ENCODE assay signal across 20 cellular contexts in genomic region chr12:44253338-44253856, GRCh38.
"Had no signal": no experiment of that assay in that cellular context is flagged by ENCODE, and none has a peak within 500 bp of the region (broad histone marks: within the 10 kb centered on the region; RNA-seq: fewer than 3 reads in every experiment).

No MANE protein-coding gene starts in this region.

- DNase-seq: hypothalamus; islet precursor cell; left ventricle myocardium inferior; mesendoderm; naive B cell; natural killer cell; ovary; right lobe of liver; stimulated activated CD4-positive, alpha-beta T cell treated with anti-CD3 and anti-CD28 coated beads, Interleukin-1b, Interleukin-23, amount 100 ng/mL, for 48 hours; stimulated activated CD4-positive, alpha-beta T cell treated with anti-CD3 and anti-CD28 coated beads, Interleukin-2, amount 100 ng/mL, for 48 hours; stimulated activated CD4-positive, alpha-beta T cell treated with anti-CD3 and anti-CD28 coated beads, Interleukin-4, amount 100 ng/mL, for 4 hours; stimulated activated CD8-positive, alpha-beta memory T cell treated with anti-CD3 and anti-CD28 coated beads, Interleukin-4, amount 100 ng/mL, for 48 hours; stimulated activated naive CD4-positive, alpha-beta T cell treated with Interleukin-2 at 50 U/mL for 16 hours; stimulated activated naive CD8-positive, alpha-beta T cell treated with anti-CD3 and anti-CD28 coated beads, Interleukin-15, amount 100 ng/mL, for 72 hours; substantia nigra; uterus had no signal

- H3K36me3 Mint-ChIP-seq: natural killer cell, type B pancreatic cell had no signal

- H3K4me3 Mint-ChIP-seq: mesothelial cell of epicardium; naive B cell; natural killer cell; stimulated activated memory B cell treated with anti-CD40 and anti-IgM and Interleukin-4, amounts not matched to agents 10 μg/mL and 1 μg/mL and 100 μg/mL, for 72 hours; stimulated activated naive CD8-positive, alpha-beta T cell treated with anti-CD3 and anti-CD28 coated beads, Interleukin-15, amount 100 ng/mL, for 72 hours; type B pancreatic cell had no signal

- H3K4me1 Mint-ChIP-seq: naive B cell; natural killer cell; stimulated activated memory B cell treated with anti-CD40 and anti-IgM and Interleukin-4, amounts not matched to agents 10 μg/mL and 1 μg/mL and 100 μg/mL, for 72 hours; stimulated activated naive CD8-positive, alpha-beta T cell treated with anti-CD3 and anti-CD28 coated beads, Interleukin-15, amount 100 ng/mL, for 72 hours had no signal

- ATAC-seq: natural killer cell; right lobe of liver; stimulated activated memory B cell treated with anti-CD40 and anti-IgM and Interleukin-4, amounts not matched to agents 10 μg/mL and 1 μg/mL and 100 μg/mL, for 72 hours; stimulated activated naive CD8-positive, alpha-beta T cell treated with anti-CD3 and anti-CD28 coated beads, Interleukin-15, amount 100 ng/mL, for 72 hours had no signal

- H3K27ac Mint-ChIP-seq: naive B cell; natural killer cell; progenitor cell of endocrine pancreas; stimulated activated memory B cell treated with anti-CD40 and anti-IgM and Interleukin-4, amounts not matched to agents 10 μg/mL and 1 μg/mL and 100 μg/mL, for 72 hours; type B pancreatic cell had no signal

- H3K9me3 Mint-ChIP-seq: type B pancreatic cell had no signal

- H3K27me3 Mint-ChIP-seq: naive B cell; progenitor cell of endocrine pancreas; stimulated activated memory B cell treated with anti-CD40 and anti-IgM and Interleukin-4, amounts not matched to agents 10 μg/mL and 1 μg/mL and 100 μg/mL, for 72 hours; stimulated activated naive CD8-positive, alpha-beta T cell treated with anti-CD3 and anti-CD28 coated beads, Interleukin-15, amount 100 ng/mL, for 72 hours; type B pancreatic cell had no signal
